ENCODE assay signal across 19 cellular contexts in the genomic region with DNA sequence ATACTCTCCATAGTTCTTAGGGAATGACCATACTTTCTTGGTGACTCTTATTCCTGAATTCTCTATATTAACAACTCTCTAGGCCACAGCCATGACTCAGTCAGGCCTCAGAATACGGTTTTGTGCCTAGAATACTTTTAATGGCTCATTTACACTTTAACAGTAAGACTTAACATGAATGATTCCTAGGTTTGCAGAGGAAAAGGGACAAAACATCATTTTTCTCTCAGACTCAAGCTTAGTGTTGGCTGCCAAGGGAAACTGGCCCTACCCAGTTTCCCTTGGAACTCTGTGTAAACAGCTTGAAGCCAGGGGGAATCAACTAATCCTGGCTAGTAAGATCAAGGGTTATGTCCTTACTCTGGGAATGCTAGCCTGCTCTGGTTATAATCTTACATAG.
DNase-seq lines count a peak whose midpoint lies in the region; ATAC-seq and TF ChIP-seq lines count a peak whose summit lies in the region.
"Had no signal": no experiment of that assay in that cellular context is flagged by ENCODE, and none has a peak within 500 bp of the region (broad histone marks: within the 10 kb centered on the region; RNA-seq: fewer than 3 reads in every experiment).

No MANE protein-coding gene starts in this region.

- H3K27ac ChIP-seq in GM23338 (ENCODE audit: low read depth) (no peak overlapping the region), WERI-Rb-1 (peak overlapping the region; percentile 4), stomach smooth muscle (ENCODE audit: low read length) (peak overlapping the region; percentile 47)
- H3K27ac ChIP-seq: BLaER1, lower lobe of right lung, transverse colon had no signal

- no peaks in the 10 kb centered on the region; the same call in none of the 2 replicates for H3K9me2 ChIP-seq in GM23338 (ENCODE audit: insufficient read depth)

- H3K9ac ChIP-seq in stomach smooth muscle (ENCODE audit: low read length in 2 of 2) = no peak overlapping the region
- H3K9ac ChIP-seq: BLaER1 had no signal

- H3K36me3 Mint-ChIP-seq in GM23338 (ENCODE audit: low read depth) = no peaks in the 10 kb centered on the region
- H3K36me3 Mint-ChIP-seq: naive B cell; stimulated activated memory B cell treated with anti-CD40 and anti-IgM and Interleukin-4, amounts not matched to agents 10 μg/mL and 1 μg/mL and 100 μg/mL, for 72 hours had no signal

- H3K27me3 ChIP-seq in GM23338 (ENCODE audit: insufficient read depth) = no peaks in the 10 kb centered on the region
- H3K27me3 ChIP-seq in WERI-Rb-1 (ENCODE audit: insufficient read depth, low read depth, severe bottlenecking) = no peaks in the 10 kb centered on the region
- no peaks in the 10 kb centered on the region for H3K27me3 ChIP-seq in kidney epithelial cell (ENCODE audit: control insufficient read depth, insufficient read depth, low read length)
- no peaks in the 10 kb centered on the region for H3K27me3 ChIP-seq in stomach smooth muscle (ENCODE audit: control insufficient read depth in 1 of 2, insufficient read depth in 2 of 2, low read length in 2 of 2)
- H3K27me3 ChIP-seq: BLaER1, transverse colon had no signal

- no peaks in the 10 kb centered on the region for H3K9me3 Mint-ChIP-seq in GM23338
- H3K9me3 Mint-ChIP-seq: activated B cell treated with CpG ODN at 0.5 μM for 24 hours; activated naive CD8-positive, alpha-beta T cell treated with anti-CD3 and anti-CD28 coated beads, Interleukin-2, amount 50 U/mL, for 24 hours; activated T-helper 1 cell treated with anti-CD3 and anti-CD28 coated beads, Interleukin-12 subunit alpha, Interleukin-12 subunit beta, Interleukin-2, Interleukin-4 antibody, amounts not matched to agents 30 ng/mL and 10 ng/mL and 1 ng/mL, durations not matched to agents 14 hours and 24 hours and 36 hours; stimulated activated memory B cell treated with anti-CD40 and anti-IgM and Interleukin-4, amounts not matched to agents 10 μg/mL and 1 μg/mL and 100 μg/mL, for 72 hours had no signal

- TF ChIP-seq CTCF in GM23338 (conservative IDR thresholded peaks at IDR 0.05; ENCODE audit: low read depth in 2 of 2) (no peak), WERI-Rb-1 (IDR thresholded peaks at IDR 0.05; ENCODE audit: low read depth, low read length) (no peak), kidney epithelial cell (IDR thresholded peaks at IDR 0.05; ENCODE audit: insufficient read depth, low read length, poor library complexity, severe bottlenecking) (no peak)

- H4K20me1 ChIP-seq in GM23338 (replicated peaks; ENCODE audit: insufficient read depth) = no peaks in the 10 kb centered on the region
- H4K20me1 ChIP-seq: BLaER1 had no signal

- H3K27me3 Mint-ChIP-seq in GM23338 (ENCODE audit: insufficient read depth, low read depth, poor library complexity) = no peaks in the 10 kb centered on the region
- H3K27me3 Mint-ChIP-seq: activated naive CD8-positive, alpha-beta T cell treated with anti-CD3 and anti-CD28 coated beads, Interleukin-2, amount 50 U/mL, for 24 hours had no signal

- no peak overlapping the region for H3K4me3 Mint-ChIP-seq in GM23338
- H3K4me3 Mint-ChIP-seq: activated B cell treated with CpG ODN at 0.5 μM for 24 hours; activated naive CD8-positive, alpha-beta T cell treated with anti-CD3 and anti-CD28 coated beads, Interleukin-2, amount 50 U/mL, for 24 hours; activated T-helper 1 cell treated with anti-CD3 and anti-CD28 coated beads, Interleukin-12 subunit alpha, Interleukin-12 subunit beta, Interleukin-2, Interleukin-4 antibody, amounts not matched to agents 30 ng/mL and 10 ng/mL and 1 ng/mL, durations not matched to agents 14 hours and 24 hours and 36 hours; central memory CD8-positive, alpha-beta T cell; naive B cell; stimulated activated memory B cell treated with anti-CD40 and anti-IgM and Interleukin-4, amounts not matched to agents 10 μg/mL and 1 μg/mL and 100 μg/mL, for 72 hours had no signal

- H3K79me2 ChIP-seq in GM23338 (replicated peaks; ENCODE audit: insufficient read depth) = no peaks in the 10 kb centered on the region

- H2AFZ ChIP-seq in GM23338 = peak overlapping the region; percentile 78; the same call in 1 of the 2 replicates

- H3K4me1 ChIP-seq in GM23338 (ENCODE audit: insufficient read depth) = no peaks in the 10 kb centered on the region
- peaks cover 4% of the 10 kb centered on the region for H3K4me1 ChIP-seq in stomach smooth muscle (ENCODE audit: control insufficient read depth, insufficient read depth, low read length)
- H3K4me1 ChIP-seq: BLaER1, lower lobe of right lung had no signal

- no peak; the same call in 2 of the 3 replicates for ATAC-seq in GM23338
- no peak for ATAC-seq in GM19395 (IDR thresholded peaks at IDR 0.05; ENCODE audit: unreplicated experiment)
- ATAC-seq in HG03196 (IDR thresholded peaks at IDR 0.05; ENCODE audit: unreplicated experiment) = no peak
- ATAC-seq: activated naive CD8-positive, alpha-beta T cell treated with anti-CD3 and anti-CD28 coated beads, Interleukin-2, amount 50 U/mL, for 24 hours; lower lobe of right lung; stimulated activated memory B cell treated with anti-CD40 and anti-IgM and Interleukin-4, amounts not matched to agents 10 μg/mL and 1 μg/mL and 100 μg/mL, for 72 hours had no signal

- no peaks in the 10 kb centered on the region; the same call in 2 of the 3 replicates for H3K4me1 Mint-ChIP-seq in GM23338
- H3K4me1 Mint-ChIP-seq: activated B cell treated with CpG ODN at 0.5 μM for 24 hours; activated naive CD8-positive, alpha-beta T cell treated with anti-CD3 and anti-CD28 coated beads, Interleukin-2, amount 50 U/mL, for 24 hours; central memory CD8-positive, alpha-beta T cell; stimulated activated memory B cell treated with anti-CD40 and anti-IgM and Interleukin-4, amounts not matched to agents 10 μg/mL and 1 μg/mL and 100 μg/mL, for 72 hours had no signal

- no peaks in the 10 kb centered on the region for H3K36me3 ChIP-seq in GM23338 (ENCODE audit: insufficient read depth)
- no peaks in the 10 kb centered on the region for H3K36me3 ChIP-seq in WERI-Rb-1
- H3K36me3 ChIP-seq in kidney epithelial cell (ENCODE audit: control insufficient read depth, insufficient read depth, low read length) = no peaks in the 10 kb centered on the region
- no peaks in the 10 kb centered on the region for H3K36me3 ChIP-seq in stomach smooth muscle (ENCODE audit: control insufficient read depth in 2 of 2, insufficient read depth in 2 of 2, low read length in 2 of 2)
- H3K36me3 ChIP-seq: BLaER1, lower lobe of right lung, transverse colon had no signal

- DNase-seq in GM23338 (ENCODE audit: low spot score) (no peak), WERI-Rb-1 (peak; percentile 22), kidney epithelial cell (ENCODE audit: low read depth) (peak; percentile 32), T1000 (lab: John Stamatoyannopoulos, UW) (no peak)
- DNase-seq: activated B cell treated with CpG ODN at 0.5 μM for 24 hours; activated naive CD8-positive, alpha-beta T cell treated with anti-CD3 and anti-CD28 coated beads, Interleukin-2, amount 50 U/mL, for 24 hours; DMS 273 treated with DMSO at 0.1 percent for 48 hours; effector memory CD4-positive, alpha-beta T cell; lower lobe of right lung; naive B cell; NCI-H1436 treated with DMSO at 0.1 percent for 48 hours; transverse colon had no signal

- no peaks in the 10 kb centered on the region for H3F3A ChIP-seq in GM23338 (replicated peaks; ENCODE audit: low read depth)

- H3K4me2 ChIP-seq in GM23338 = no peak overlapping the region
- H3K4me2 ChIP-seq: BLaER1 had no signal

- H3K4me3 ChIP-seq in GM23338 (no peak overlapping the region), WERI-Rb-1 (ENCODE audit: low read depth, low read length) (no peak overlapping the region), kidney epithelial cell (ENCODE audit: low read depth, low read length) (no peak overlapping the region), stomach smooth muscle (ENCODE audit: low read length in 2 of 2) (no peak overlapping the region)
- H3K4me3 ChIP-seq: BLaER1, lower lobe of right lung, transverse colon had no signal

- H3K9me3 ChIP-seq in WERI-Rb-1 (ENCODE audit: severe bottlenecking) (peaks cover 2% of the 10 kb centered on the region), stomach smooth muscle (ENCODE audit: control insufficient read depth in 2 of 2, low read length in 2 of 2) (no peaks in the 10 kb centered on the region)
- H3K9me3 ChIP-seq: BLaER1, lower lobe of right lung, transverse colon had no signal

- peak overlapping the region; percentile 1; the same call in 1 of the 2 replicates for H3K27ac Mint-ChIP-seq in GM23338
- H3K27ac Mint-ChIP-seq: activated B cell treated with CpG ODN at 0.5 μM for 24 hours; activated naive CD8-positive, alpha-beta T cell treated with anti-CD3 and anti-CD28 coated beads, Interleukin-2, amount 50 U/mL, for 24 hours; activated T-helper 1 cell treated with anti-CD3 and anti-CD28 coated beads, Interleukin-12 subunit alpha, Interleukin-12 subunit beta, Interleukin-2, Interleukin-4 antibody, amounts not matched to agents 30 ng/mL and 10 ng/mL and 1 ng/mL, durations not matched to agents 14 hours and 24 hours and 36 hours; naive B cell; stimulated activated memory B cell treated with anti-CD40 and anti-IgM and Interleukin-4, amounts not matched to agents 10 μg/mL and 1 μg/mL and 100 μg/mL, for 72 hours had no signal

TF ChIP-seq in GM23338, 12 proteins besides CTCF, POLR2A, EP300 and RAD21 (continues in another document):
- TF ChIP-seq JUNB (IDR thresholded peaks at IDR 0.05; ENCODE audit: unreplicated experiment) (no peak), STAT1 (IDR thresholded peaks at IDR 0.05; ENCODE audit: unreplicated experiment) (no peak), EZH2phosphoT487 (IDR thresholded peaks at IDR 0.05; ENCODE audit: unreplicated experiment) (no peak), ZNF114 (CRISPR knock-in tag; IDR thresholded peaks at IDR 0.05) (no peak), EZH2 (IDR thresholded peaks at IDR 0.05; ENCODE audit: low read depth, unreplicated experiment) (no peak), CREB1 (CRISPR knock-in tag; IDR thresholded peaks at IDR 0.05; ENCODE audit: low read depth) (no peak), ZNF331 (CRISPR knock-in tag; IDR thresholded peaks at IDR 0.05; ENCODE audit: low read depth) (no peak)
- TF ChIP-seq, protein P1, sequence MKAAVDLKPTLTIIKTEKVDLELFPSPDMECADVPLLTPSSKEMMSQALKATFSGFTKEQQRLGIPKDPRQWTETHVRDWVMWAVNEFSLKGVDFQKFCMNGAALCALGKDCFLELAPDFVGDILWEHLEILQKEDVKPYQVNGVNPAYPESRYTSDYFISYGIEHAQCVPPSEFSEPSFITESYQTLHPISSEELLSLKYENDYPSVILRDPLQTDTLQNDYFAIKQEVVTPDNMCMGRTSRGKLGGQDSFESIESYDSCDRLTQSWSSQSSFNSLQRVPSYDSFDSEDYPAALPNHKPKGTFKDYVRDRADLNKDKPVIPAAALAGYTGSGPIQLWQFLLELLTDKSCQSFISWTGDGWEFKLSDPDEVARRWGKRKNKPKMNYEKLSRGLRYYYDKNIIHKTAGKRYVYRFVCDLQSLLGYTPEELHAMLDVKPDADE (IDR thresholded peaks at IDR 0.05) = no peak

Comparison
In these comparisons a context has a peak if more than half of its experiments do, and no peak if none do; other contexts are left out.
1. DNase-seq: peak in WERI-Rb-1 (single experiment) and kidney epithelial cell (single experiment); none in GM23338 (single experiment) and T1000 (single experiment).